In the genomic region with DNA sequence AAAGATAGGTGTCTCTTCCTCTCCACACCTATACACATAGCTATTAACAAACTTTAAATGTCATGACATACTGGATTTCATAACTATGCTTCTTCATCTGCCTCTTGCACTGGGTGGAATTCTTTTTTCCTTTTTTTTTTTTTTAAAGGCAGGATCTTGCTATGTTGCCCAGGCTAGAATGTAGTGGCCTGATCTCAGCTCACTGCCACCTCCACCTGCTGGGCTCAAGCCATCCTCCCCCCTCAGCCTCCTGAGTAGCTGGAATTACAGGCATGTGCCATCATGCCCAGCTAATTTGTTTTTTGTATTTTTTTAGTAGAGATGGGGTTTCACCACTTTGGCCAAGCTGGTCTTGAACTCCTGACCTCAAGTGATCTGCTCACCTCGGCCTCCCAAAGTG, we compare ENCODE assay signal across 33 cellular contexts. TPM values are rescaled to one million over a fixed set of nuclear protein-coding genes. Genes with fewer than 3 reads are reported as not detected.
"Had no signal": no experiment of that assay in that cellular context is flagged by ENCODE, and none has a peak within 500 bp of the region (broad histone marks: within the 10 kb centered on the region; RNA-seq: fewer than 3 reads in every experiment).

No MANE protein-coding gene starts in this region.

- H3K27ac Mint-ChIP-seq: activated CD4-positive, alpha-beta T cell treated with anti-CD3 and anti-CD28 coated beads for 36 hours; activated CD4-positive, alpha-beta T cell treated with anti-CD3 and anti-CD28 coated beads, Interleukin-2, amount 10 ng/mL, durations not matched to agents 7 days and 5 days; activated naive CD4-positive, alpha-beta T cell treated with anti-CD3 and anti-CD28 coated beads for 36 hours; activated naive CD4-positive, alpha-beta T cell treated with anti-CD3 and anti-CD28 coated beads, Interleukin-2, amount 50 U/mL, for 72 hours; activated T-helper 1 cell treated with anti-CD3 and anti-CD28 coated beads, Interleukin-12 subunit alpha, Interleukin-12 subunit beta, Interleukin-2, Interleukin-4 antibody, amounts not matched to agents 30 ng/mL and 10 ng/mL and 1 ng/mL, durations not matched to agents 14 hours and 24 hours and 36 hours; T-helper 1 cell treated with Interleukin-12 subunit alpha and Interleukin-12 subunit beta and Interleukin-4 antibody, amounts not matched to agents 30 μg/mL and 1 μg/mL, for 36 hours; T-helper 2 cell treated with Interferon-gamma antibody and Interleukin-4, amounts not matched to agents 5 μg/mL and 100 μg/mL, for 36 hours had no signal

- H3K27me3 Mint-ChIP-seq: activated CD4-positive, alpha-beta T cell treated with anti-CD3 and anti-CD28 coated beads for 36 hours; activated CD4-positive, alpha-beta T cell treated with anti-CD3 and anti-CD28 coated beads, Interleukin-2, amount 10 ng/mL, durations not matched to agents 7 days and 5 days had no signal

- H3K4me3 Mint-ChIP-seq: activated CD4-positive, alpha-beta T cell treated with anti-CD3 and anti-CD28 coated beads for 36 hours; activated CD4-positive, alpha-beta T cell treated with anti-CD3 and anti-CD28 coated beads, Interleukin-2, amount 10 ng/mL, durations not matched to agents 7 days and 5 days; activated naive CD4-positive, alpha-beta T cell treated with anti-CD3 and anti-CD28 coated beads for 36 hours; activated T-cell treated with anti-CD3 and anti-CD28 coated beads, Interleukin-2, amount 50 U/mL, for 4 hours; activated T-helper 1 cell treated with anti-CD3 and anti-CD28 coated beads, Interleukin-12 subunit alpha, Interleukin-12 subunit beta, Interleukin-2, Interleukin-4 antibody, amounts not matched to agents 30 ng/mL and 10 ng/mL and 1 ng/mL, durations not matched to agents 14 hours and 24 hours and 36 hours; T-helper 1 cell treated with Interleukin-12 subunit alpha and Interleukin-12 subunit beta and Interleukin-4 antibody, amounts not matched to agents 30 μg/mL and 1 μg/mL, for 36 hours; T-helper 2 cell treated with Interferon-gamma antibody and Interleukin-4, amounts not matched to agents 5 μg/mL and 100 μg/mL, for 36 hours had no signal

- DNase-seq: activated CD4-positive, alpha-beta T cell treated with anti-CD3 and anti-CD28 coated beads for 36 hours; activated CD4-positive, alpha-beta T cell treated with anti-CD3 and anti-CD28 coated beads, Interleukin-2, amount 10 ng/mL, durations not matched to agents 7 days and 5 days; activated CD4-positive, alpha-beta T cell treated with anti-CD3 and anti-CD28 coated beads, Interleukin-2, amount 50 U/mL, for 48 hours; activated CD8-positive, alpha-beta memory T cell treated with anti-CD3 and anti-CD28 coated beads, Interleukin-2, amount 50 U/mL, for 4 hours; activated gamma-delta T cell treated with Interleukin-2 at 50 U/mL for 16 hours; activated naive CD4-positive, alpha-beta T cell treated with anti-CD3 and anti-CD28 coated beads for 36 hours; activated T-cell treated with anti-CD3 and anti-CD28 coated beads for 4 hours; activated T-cell treated with anti-CD3 and anti-CD28 coated beads, Interleukin-2, amount 50 U/mL, for 4 hours; adrenal gland; body of pancreas; Karpas-422; NCI-H1105; NCI-H1417 treated with DMSO at 0.1 percent for 48 hours; NCI-H1694; NCI-H2029; NCI-H345; NCI-H526; NCI-H748 treated with DMSO at 0.1 percent for 48 hours; NK-92 treated with Interleukin-12 subunit alpha and Interleukin-12 subunit beta, amount 100 ng/mL, for 24 hours; PC-3; Peyer's patch; RPMI8226; SHP77 treated with DMSO at 0.1 percent for 48 hours; SK-N-SH had no signal

- H3K9me3 Mint-ChIP-seq: activated CD4-positive, alpha-beta T cell treated with anti-CD3 and anti-CD28 coated beads, Interleukin-2, amount 10 ng/mL, durations not matched to agents 7 days and 5 days; activated naive CD4-positive, alpha-beta T cell treated with anti-CD3 and anti-CD28 coated beads for 36 hours; activated naive CD4-positive, alpha-beta T cell treated with anti-CD3 and anti-CD28 coated beads, Interleukin-2, amount 50 U/mL, for 72 hours; activated T-cell treated with anti-CD3 and anti-CD28 coated beads, Interleukin-2, amount 50 U/mL, for 4 hours; activated T-helper 1 cell treated with anti-CD3 and anti-CD28 coated beads, Interleukin-12 subunit alpha, Interleukin-12 subunit beta, Interleukin-2, Interleukin-4 antibody, amounts not matched to agents 30 ng/mL and 10 ng/mL and 1 ng/mL, durations not matched to agents 14 hours and 24 hours and 36 hours; T-helper 1 cell treated with Interleukin-12 subunit alpha and Interleukin-12 subunit beta and Interleukin-4 antibody, amounts not matched to agents 30 μg/mL and 1 μg/mL, for 36 hours; T-helper 2 cell treated with Interferon-gamma antibody and Interleukin-4, amounts not matched to agents 5 μg/mL and 100 μg/mL, for 36 hours had no signal

RNA-seq across cellular contexts. Expression of gene CD27, which starts 43.5 kb away (rescaled TPM):
- total RNA-seq: astrocyte, body of pancreas, cardiac septum, MCF 10A, NCI-H460, PC-3, SJSA1 had no signal
